Comparison of ENCODE assay signal across 9 cellular contexts in the genomic region with DNA sequence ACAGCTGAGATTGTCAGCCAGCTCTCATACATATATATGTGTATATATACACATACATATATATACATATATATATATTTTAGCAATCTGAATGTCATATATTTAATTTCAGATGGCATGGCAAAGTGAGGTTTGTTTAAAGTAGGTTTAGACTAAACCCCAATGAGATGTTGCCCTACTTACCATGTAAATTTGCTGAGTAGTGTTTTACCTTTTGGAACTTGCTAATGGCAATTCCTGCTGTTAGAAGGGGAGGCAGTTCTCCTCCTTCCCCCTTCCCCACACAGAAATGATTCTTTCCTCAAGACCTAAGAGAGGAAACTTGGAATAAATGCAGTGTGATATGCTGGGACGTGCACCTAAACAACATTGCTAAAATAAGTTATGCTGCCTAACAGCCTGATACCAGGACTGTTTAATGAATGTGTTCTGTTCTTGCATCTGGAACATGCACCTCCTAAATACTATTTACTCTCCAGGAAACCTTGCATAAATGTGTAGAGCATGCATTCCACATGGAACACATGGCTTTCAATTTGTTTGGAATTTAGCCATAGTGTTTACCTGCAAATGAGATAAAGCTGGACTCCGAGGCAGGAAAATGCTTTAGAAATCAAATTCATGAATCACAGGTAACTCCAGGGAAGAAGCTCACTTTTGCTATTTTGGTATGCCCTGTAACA.
"Had no signal": no experiment of that assay in that cellular context is flagged by ENCODE, and none has a peak within 500 bp of the region (broad histone marks: within the 10 kb centered on the region; RNA-seq: fewer than 3 reads in every experiment).

No MANE protein-coding gene starts in this region.

- H3K9ac ChIP-seq: GM23248 had no signal

- H3K27ac ChIP-seq: GM23248, HL-60 had no signal

- H2AFZ ChIP-seq: GM23248 had no signal

- H3K9me3 Mint-ChIP-seq: HFFc6, IgD-negative memory B cell had no signal

- H3K4me3 Mint-ChIP-seq: HFFc6, IgD-negative memory B cell had no signal

- H3K4me3 ChIP-seq: GM23248, HAP-1 had no signal

- H3K27me3 Mint-ChIP-seq: IgD-negative memory B cell had no signal

- H3K4me1 ChIP-seq: HAP-1 had no signal

- ATAC-seq: HCT116 had no signal

- H3K9me3 ChIP-seq: HAP-1 had no signal

- H3K27ac Mint-ChIP-seq: HFFc6, IgD-negative memory B cell had no signal

- DNase-seq: GM23248, GOT3, H7, HFFc6, KG1 had no signal

- H3K36me3 ChIP-seq: HAP-1 had no signal
